In the genomic region with DNA sequence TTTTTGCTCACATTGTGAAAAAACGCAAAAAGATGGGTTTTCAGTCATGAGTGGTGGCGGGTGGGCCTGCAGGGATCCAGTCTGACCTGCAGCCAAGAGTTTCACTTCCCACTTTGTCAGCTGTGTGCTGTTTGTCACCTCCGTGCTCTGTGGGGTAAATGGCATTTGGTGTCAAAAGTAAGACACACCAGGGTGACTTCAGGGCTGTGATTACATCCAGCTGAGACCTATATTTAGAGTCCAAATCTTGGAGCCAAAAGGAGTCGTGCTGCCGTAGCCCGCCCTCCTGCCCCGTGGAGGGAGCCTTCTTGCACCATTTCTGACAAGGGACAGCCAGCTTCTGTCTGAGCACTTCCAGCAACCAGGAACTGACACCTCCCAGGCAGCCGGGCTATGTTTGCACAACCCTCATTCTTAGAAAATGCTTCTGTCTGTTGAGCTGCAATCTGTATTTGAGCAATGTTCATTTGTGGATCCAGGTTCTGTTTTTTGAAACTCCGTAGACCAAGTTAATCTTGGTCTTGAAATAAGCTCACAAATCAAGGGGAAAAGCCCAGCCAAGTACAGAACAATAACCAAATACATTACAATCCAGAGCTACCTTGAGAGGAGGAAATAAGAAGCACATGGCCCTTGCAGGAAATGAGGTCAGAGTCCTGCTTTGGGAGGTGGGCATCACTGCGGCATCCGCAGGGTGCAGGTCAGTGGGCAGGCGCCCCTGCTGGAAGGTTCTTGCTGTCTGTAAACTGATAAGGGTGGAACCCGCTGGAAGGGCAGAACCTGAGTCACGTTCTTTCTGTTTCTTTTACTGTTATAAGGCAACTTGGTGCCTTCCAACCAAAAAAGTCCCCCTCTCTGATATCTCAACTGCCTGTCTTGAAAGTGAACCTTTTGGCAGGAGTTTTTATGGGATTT, we compare ENCODE assay signal across 8 cellular contexts. TPM values are rescaled to one million over a fixed set of nuclear protein-coding genes. Genes with fewer than 3 reads are reported as not detected.
A peak's percentile ranks its signal among the peaks of the same experiment; 100 is the strongest.
DNase-seq lines count a peak whose midpoint lies in the region; ATAC-seq, FAIRE-seq and TF ChIP-seq lines count a peak whose summit lies in the region.

No MANE protein-coding gene starts in this region.

- peaks cover 10% of the 10 kb centered on the region for H3K36me3 Mint-ChIP-seq in T-helper 2 cell treated with Interferon-gamma antibody and Interleukin-4, amounts not matched to agents 5 μg/mL and 100 μg/mL, for 36 hours (ENCODE audit: low read depth)

- peak; percentile 42 for ATAC-seq in HG03521 (IDR thresholded peaks at IDR 0.05; ENCODE audit: unreplicated experiment)

- H3K27me3 ChIP-seq in ascending aorta, result no peaks in the 10 kb centered on the region

- H3K36me3 ChIP-seq in ascending aorta (no peaks in the 10 kb centered on the region), kidney (ENCODE audit: control insufficient read depth in 1 of 2, insufficient read depth in 2 of 2, low read length in 2 of 2) (no peaks in the 10 kb centered on the region)

- H3K9me3 Mint-ChIP-seq in T-helper 2 cell treated with Interferon-gamma antibody and Interleukin-4, amounts not matched to agents 5 μg/mL and 100 μg/mL, for 36 hours, result no peaks in the 10 kb centered on the region

- no peak for FAIRE-seq in kidney (lab: Jason Lieb, UNC)

- H3K9ac ChIP-seq in kidney (ENCODE audit: low read length in 2 of 2), result no peak overlapping the region

- H3K9me3 ChIP-seq in ascending aorta (no peaks in the 10 kb centered on the region), kidney (ENCODE audit: control insufficient read depth in 1 of 2, low read length in 2 of 2) (no peaks in the 10 kb centered on the region)

- no peaks in the 10 kb centered on the region for H3K27me3 Mint-ChIP-seq in T-helper 2 cell treated with Interferon-gamma antibody and Interleukin-4, amounts not matched to agents 5 μg/mL and 100 μg/mL, for 36 hours (ENCODE audit: low read depth)

- peaks cover 85% of the 10 kb centered on the region for H3K4me1 Mint-ChIP-seq in T-helper 2 cell treated with Interferon-gamma antibody and Interleukin-4, amounts not matched to agents 5 μg/mL and 100 μg/mL, for 36 hours (ENCODE audit: low read depth)

- peak overlapping the region; percentile 69 to 71 for H3K27ac ChIP-seq in ascending aorta
- peak overlapping the region; percentile 34 to 53 for H3K27ac ChIP-seq in kidney (ENCODE audit: low read depth in 2 of 2, low read length in 2 of 2)

- intact Hi-C loops in ascending aorta (cut with DNase I), result loop anchor here (5.0 to 10.0 kb wide), 2 partner anchors 56 to 809 kb away; a partner anchor contains a TSS
- intact Hi-C loops in kidney (cut with DNase I), result no loop called here

- H3K4me3 ChIP-seq in ascending aorta, result peak overlapping the region in 1 of 2 donors; percentile 73
- no peak overlapping the region for H3K4me3 ChIP-seq in kidney (ENCODE audit: low read length in 2 of 2)

- TF ChIP-seq CTCF in ascending aorta (IDR thresholded peaks at IDR 0.05) (peak; percentile 26 to 53 (median 39)), kidney (IDR thresholded peaks at IDR 0.05; ENCODE audit: borderline replicate concordance, extremely low read depth, insufficient read depth) (no peak)

- peaks cover 17 to 22% of the 10 kb centered on the region in 2 donors for H3K4me1 ChIP-seq in ascending aorta
- H3K4me1 ChIP-seq in kidney (ENCODE audit: control insufficient read depth in 1 of 2, insufficient read depth in 1 of 2, low read depth in 1 of 2, low read length in 2 of 2), result peaks cover 32 to 49% of the 10 kb centered on the region in 2 donors

- H3K4me3 Mint-ChIP-seq in T-helper 2 cell treated with Interferon-gamma antibody and Interleukin-4, amounts not matched to agents 5 μg/mL and 100 μg/mL, for 36 hours, result peak overlapping the region; percentile 70

- peak overlapping the region; percentile 92 for H3K27ac Mint-ChIP-seq in T-helper 2 cell treated with Interferon-gamma antibody and Interleukin-4, amounts not matched to agents 5 μg/mL and 100 μg/mL, for 36 hours

- DNase-seq in Ammon's horn (ENCODE audit: low spot score) (peak; percentile 70), GM19240 (ENCODE audit: insufficient read length, low spot score) (peak; percentile 88), ascending aorta (ENCODE audit: low spot score in 2 of 2) (peak; percentile 47 to 87), kidney (peak; percentile 84), NCI-H1694 treated with DMSO at 0.1 percent for 48 hours (lab: John Stamatoyannopoulos, UW) (no peak)
- peak; percentile 86 for DNase-seq in T-helper 2 cell treated with Interferon-gamma antibody and Interleukin-4, amounts not matched to agents 5 μg/mL and 100 μg/mL, for 36 hours (ENCODE audit: low spot score)
- DNase-seq in stimulated activated CD4-positive, alpha-beta T cell treated with anti-CD3 and anti-CD28 coated beads, Interleukin-1b, Interleukin-23, amount 100 ng/mL, for 4 hours (ENCODE audit: low read depth in 2 of 2), result peak; percentile 43 to 52

RNA-seq across cellular contexts. Expression of a gene that starts 14.4 kb away (rescaled TPM):
- total RNA-seq in ascending aorta (39.5 TPM), kidney (27.6 TPM)
- 5.6 TPM for polyA plus RNA-seq in kidney (ENCODE audit: insufficient read depth, low read depth, low replicate concordance)
